ENCODE assay signal across 13 cellular contexts in genomic region chr11:13262096-13262495, GRCh38. TPM values are rescaled to one million over a fixed set of nuclear protein-coding genes. Genes with fewer than 3 reads are reported as not detected.
DNase-seq lines count a peak whose midpoint lies in the region; ATAC-seq and TF ChIP-seq lines count a peak whose summit lies in the region.
"Had no signal": no experiment of that assay in that cellular context is flagged by ENCODE, and none has a peak within 500 bp of the region (broad histone marks: within the 10 kb centered on the region; RNA-seq: fewer than 3 reads in every experiment).

No MANE protein-coding gene starts in this region.

- H3K9me3 ChIP-seq in RWPE2 (ENCODE audit: severe bottlenecking), result no peaks in the 10 kb centered on the region
- no peaks in the 10 kb centered on the region for H3K9me3 ChIP-seq in esophagus muscularis mucosa
- H3K9me3 ChIP-seq: tibial nerve had no signal

- ATAC-seq in RWPE2 (ENCODE audit: low read depth) (no peak), HG03280 (IDR thresholded peaks at IDR 0.05; ENCODE audit: unreplicated experiment) (no peak)

- no peaks in the 10 kb centered on the region for H3K36me3 Mint-ChIP-seq in osteocyte (ENCODE audit: unreplicated experiment)

- H3K27ac ChIP-seq in RWPE2 (ENCODE audit: poor library complexity, severe bottlenecking) (peak overlapping the region; percentile 100), esophagus muscularis mucosa (replicated peaks in 1 of 4) (peak overlapping the region; percentile 70 to 82 (median 77))

- intact Hi-C loops in esophagus muscularis mucosa (cut with DNase I), result no loop called here

- in situ Hi-C loops in ACHN (cut with HindIII; ENCODE audit: low pct_ligation_motif_present, low pct_unique_long_range_greater_than_20kb, low sequenced_read_pairs) (no loop called here), G401 (cut with HindIII; ENCODE audit: low sequenced_read_pairs) (no loop called here)

- no peak for TF ChIP-seq EP300 in esophagus muscularis mucosa (IDR thresholded peaks at IDR 0.05)

- no peak for TF ChIP-seq POLR2A in esophagus muscularis mucosa (IDR thresholded peaks at IDR 0.05; ENCODE audit: low read depth)

- H3K4me3 Mint-ChIP-seq in osteocyte (ENCODE audit: unreplicated experiment), result no peak overlapping the region
- H3K4me3 Mint-ChIP-seq: nephron progenitor cell had no signal

- H3K9me3 Mint-ChIP-seq in osteocyte (ENCODE audit: unreplicated experiment), result no peaks in the 10 kb centered on the region
- H3K9me3 Mint-ChIP-seq: nephron progenitor cell had no signal

- peaks cover 39% of the 10 kb centered on the region for H3K4me1 ChIP-seq in RWPE2 (ENCODE audit: insufficient read depth, poor library complexity, severe bottlenecking)
- peaks cover 24 to 32% (median 31%) of the 10 kb centered on the region in 4 donors for H3K4me1 ChIP-seq in esophagus muscularis mucosa

- WGBS in esophagus muscularis mucosa, result 46% methylated on average over 3 of the region's 3 CpGs

- H3K36me3 ChIP-seq in RWPE2 (ENCODE audit: low read depth) (no peaks in the 10 kb centered on the region), esophagus muscularis mucosa (no peaks in the 10 kb centered on the region)
- H3K36me3 ChIP-seq: tibial nerve had no signal

- H3K4me3 ChIP-seq in RWPE2 (ENCODE audit: severe bottlenecking), result no peak overlapping the region
- H3K4me3 ChIP-seq in esophagus muscularis mucosa, result no peak overlapping the region
- H3K4me3 ChIP-seq: tibial nerve had no signal

- H3K27ac Mint-ChIP-seq in osteocyte (ENCODE audit: unreplicated experiment), result peak overlapping the region; percentile 90

- no peak for TF ChIP-seq CTCF in RWPE2 (IDR thresholded peaks at IDR 0.05; ENCODE audit: poor library complexity, severe bottlenecking)
- no peak for TF ChIP-seq CTCF in esophagus muscularis mucosa (IDR thresholded peaks at IDR 0.05)
- no peak for TF ChIP-seq CTCF in osteocyte (IDR thresholded peaks at IDR 0.05)

- no peaks in the 10 kb centered on the region for H3K27me3 Mint-ChIP-seq in osteocyte (ENCODE audit: unreplicated experiment)

- no peaks in the 10 kb centered on the region for H3K27me3 ChIP-seq in RWPE2 (ENCODE audit: insufficient read depth, poor library complexity, severe bottlenecking)
- no peaks in the 10 kb centered on the region for H3K27me3 ChIP-seq in esophagus muscularis mucosa
- H3K27me3 ChIP-seq: tibial nerve had no signal

- peaks cover 31% of the 10 kb centered on the region for H3K4me1 Mint-ChIP-seq in osteocyte (ENCODE audit: unreplicated experiment)

- DNase-seq in ACHN (peak; percentile 25), RWPE2 (ENCODE audit: low spot score) (no peak), esophagus muscularis mucosa (ENCODE audit: extremely low spot score) (no peak), osteocyte (ENCODE audit: extremely low spot score, unreplicated experiment) (no peak), islet precursor cell (no peak), HUDEP-2 (lab: John Stamatoyannopoulos, UW; ENCODE audit: unreplicated experiment in 76 of 76) (no peak), G401 (ENCODE audit: low spot score) (no peak)
- DNase-seq: left cardiac atrium, NCI-H146, nephron progenitor cell, SHP77 treated with DMSO at 0.1 percent for 48 hours had no signal

RNA-seq across cellular contexts. Expression of gene BMAL1, which starts 15.5 kb away (rescaled TPM):
- 10 to 100 TPM; 31.1 to 36.4 (median 33.9) TPM for total RNA-seq in esophagus muscularis mucosa
- 23.0 and 25.3 TPM in 2 replicates for total RNA-seq in osteocyte
- total RNA-seq in G401 (2014; rRNA removed; shearing (Covaris generic)), result 0.80 and 6.2 TPM in 2 replicates
